ENCODE assay signal across 1 cellular context in genomic region chr9:72839140-72839539, GRCh38.
TF ChIP-seq lines count a peak whose summit lies in the region.

No MANE protein-coding gene starts in this region.

TF ChIP-seq in K562, 482 proteins besides CTCF, POLR2A, EP300 and RAD21 (continued from another document):
- no peak for TF ChIP-seq HBP1 (CRISPR knock-in tag; IDR thresholded peaks at IDR 0.05)
- TF ChIP-seq ZNF384 (IDR thresholded peaks at IDR 0.05; ENCODE audit: low read depth, low read length) = no peak
- no peak for TF ChIP-seq ETV6 (IDR thresholded peaks at IDR 0.05; ENCODE audit: borderline replicate concordance in 1 of 2, low read depth in 2 of 2, low read length in 1 of 2)
- TF ChIP-seq ETV6 (CRISPR knock-in tag; IDR thresholded peaks at IDR 0.05; ENCODE audit: borderline replicate concordance) = no peak
- TF ChIP-seq ZNF12 (CRISPR knock-in tag; IDR thresholded peaks at IDR 0.05) = no peak
- peak; percentile 100 for TF ChIP-seq MAFK (IDR thresholded peaks at IDR 0.05; ENCODE audit: low read length)
- TF ChIP-seq ZNF449 (CRISPR knock-in tag; IDR thresholded peaks at IDR 0.05) = no peak
- TF ChIP-seq PTTG1 (tag; IDR thresholded peaks at IDR 0.05; ENCODE audit: low read depth) = no peak
- peak; percentile 40; the same call in 1 of the 2 replicates for TF ChIP-seq NFE2 (IDR thresholded peaks at IDR 0.05; ENCODE audit: low read depth)
- TF ChIP-seq ZHX1 (conservative IDR thresholded peaks at IDR 0.05; ENCODE audit: low read length) = no peak
- no peak for TF ChIP-seq DIDO1 (tag; IDR thresholded peaks at IDR 0.05; ENCODE audit: low read depth)
- TF ChIP-seq POLR2AphosphoS2 (IDR thresholded peaks at IDR 0.05; ENCODE audit: low read length) = no peak
- TF ChIP-seq ZBTB7A (IDR thresholded peaks at IDR 0.05; ENCODE audit: borderline replicate concordance, control insufficient read depth, low read depth, low read length) = no peak
- TF ChIP-seq, protein P1, sequence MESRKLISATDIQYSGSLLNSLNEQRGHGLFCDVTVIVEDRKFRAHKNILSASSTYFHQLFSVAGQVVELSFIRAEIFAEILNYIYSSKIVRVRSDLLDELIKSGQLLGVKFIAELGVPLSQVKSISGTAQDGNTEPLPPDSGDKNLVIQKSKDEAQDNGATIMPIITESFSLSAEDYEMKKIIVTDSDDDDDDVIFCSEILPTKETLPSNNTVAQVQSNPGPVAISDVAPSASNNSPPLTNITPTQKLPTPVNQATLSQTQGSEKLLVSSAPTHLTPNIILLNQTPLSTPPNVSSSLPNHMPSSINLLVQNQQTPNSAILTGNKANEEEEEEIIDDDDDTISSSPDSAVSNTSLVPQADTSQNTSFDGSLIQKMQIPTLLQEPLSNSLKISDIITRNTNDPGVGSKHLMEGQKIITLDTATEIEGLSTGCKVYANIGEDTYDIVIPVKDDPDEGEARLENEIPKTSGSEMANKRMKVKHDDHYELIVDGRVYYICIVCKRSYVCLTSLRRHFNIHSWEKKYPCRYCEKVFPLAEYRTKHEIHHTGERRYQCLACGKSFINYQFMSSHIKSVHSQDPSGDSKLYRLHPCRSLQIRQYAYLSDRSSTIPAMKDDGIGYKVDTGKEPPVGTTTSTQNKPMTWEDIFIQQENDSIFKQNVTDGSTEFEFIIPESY (CRISPR knock-in tag; IDR thresholded peaks at IDR 0.05) = no peak
- TF ChIP-seq CBFB (CRISPR knock-in tag; IDR thresholded peaks at IDR 0.05) = no peak
- no peak for TF ChIP-seq LCOR (CRISPR knock-in tag; IDR thresholded peaks at IDR 0.05)
- no peak for TF ChIP-seq FOXK2 (conservative IDR thresholded peaks at IDR 0.05 in 1 of 2, IDR thresholded peaks at IDR 0.05 in 1 of 2; ENCODE audit: low read depth in 2 of 2)
- no peak for TF ChIP-seq CTBP1 (IDR thresholded peaks at IDR 0.05; ENCODE audit: borderline replicate concordance)
- TF ChIP-seq ZNF561 (CRISPR knock-in tag; conservative IDR thresholded peaks at IDR 0.05) = no peak
- TF ChIP-seq, protein P2, sequence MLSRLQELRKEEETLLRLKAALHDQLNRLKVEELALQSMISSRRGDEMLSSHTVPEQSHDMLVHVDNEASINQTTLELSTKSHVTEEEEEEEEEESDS (CRISPR knock-in tag; IDR thresholded peaks at IDR 0.05) = no peak
- TF ChIP-seq, protein P3, sequence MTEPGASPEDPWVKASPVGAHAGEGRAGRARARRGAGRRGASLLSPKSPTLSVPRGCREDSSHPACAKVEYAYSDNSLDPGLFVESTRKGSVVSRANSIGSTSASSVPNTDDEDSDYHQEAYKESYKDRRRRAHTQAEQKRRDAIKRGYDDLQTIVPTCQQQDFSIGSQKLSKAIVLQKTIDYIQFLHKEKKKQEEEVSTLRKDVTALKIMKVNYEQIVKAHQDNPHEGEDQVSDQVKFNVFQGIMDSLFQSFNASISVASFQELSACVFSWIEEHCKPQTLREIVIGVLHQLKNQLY (CRISPR knock-in tag; conservative IDR thresholded peaks at IDR 0.05) = no peak
- TF ChIP-seq NR1H2 (CRISPR knock-in tag; IDR thresholded peaks at IDR 0.05) = no peak
- TF ChIP-seq, protein P4, sequence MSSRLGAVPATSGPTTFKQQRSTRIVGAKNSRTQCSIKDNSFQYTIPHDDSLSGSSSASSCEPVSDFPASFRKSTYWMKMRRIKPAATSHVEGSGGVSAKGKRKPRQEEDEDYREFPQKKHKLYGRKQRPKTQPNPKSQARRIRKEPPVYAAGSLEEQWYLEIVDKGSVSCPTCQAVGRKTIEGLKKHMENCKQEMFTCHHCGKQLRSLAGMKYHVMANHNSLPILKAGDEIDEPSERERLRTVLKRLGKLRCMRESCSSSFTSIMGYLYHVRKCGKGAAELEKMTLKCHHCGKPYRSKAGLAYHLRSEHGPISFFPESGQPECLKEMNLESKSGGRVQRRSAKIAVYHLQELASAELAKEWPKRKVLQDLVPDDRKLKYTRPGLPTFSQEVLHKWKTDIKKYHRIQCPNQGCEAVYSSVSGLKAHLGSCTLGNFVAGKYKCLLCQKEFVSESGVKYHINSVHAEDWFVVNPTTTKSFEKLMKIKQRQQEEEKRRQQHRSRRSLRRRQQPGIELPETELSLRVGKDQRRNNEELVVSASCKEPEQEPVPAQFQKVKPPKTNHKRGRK (tag; IDR thresholded peaks at IDR 0.05) = no peak
- no peak for TF ChIP-seq ZNF696 (CRISPR knock-in tag; conservative IDR thresholded peaks at IDR 0.05)
- TF ChIP-seq, protein P5, sequence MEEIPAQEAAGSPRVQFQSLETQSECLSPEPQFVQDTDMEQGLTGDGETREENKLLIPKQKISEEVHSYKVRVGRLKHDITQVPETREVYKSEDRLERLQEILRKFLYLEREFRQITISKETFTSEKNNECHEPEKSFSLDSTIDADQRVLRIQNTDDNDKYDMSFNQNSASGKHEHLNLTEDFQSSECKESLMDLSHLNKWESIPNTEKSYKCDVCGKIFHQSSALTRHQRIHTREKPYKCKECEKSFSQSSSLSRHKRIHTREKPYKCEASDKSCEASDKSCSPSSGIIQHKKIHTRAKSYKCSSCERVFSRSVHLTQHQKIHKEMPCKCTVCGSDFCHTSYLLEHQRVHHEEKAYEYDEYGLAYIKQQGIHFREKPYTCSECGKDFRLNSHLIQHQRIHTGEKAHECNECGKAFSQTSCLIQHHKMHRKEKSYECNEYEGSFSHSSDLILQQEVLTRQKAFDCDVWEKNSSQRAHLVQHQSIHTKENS (CRISPR knock-in tag; IDR thresholded peaks at IDR 0.05) = no peak
- no peak for TF ChIP-seq HCFC1 (IDR thresholded peaks at IDR 0.05; ENCODE audit: low read depth, low read length)
- TF ChIP-seq ZNF324 (CRISPR knock-in tag; IDR thresholded peaks at IDR 0.05) = no peak
- TF ChIP-seq SREBF1 (IDR thresholded peaks at IDR 0.05; ENCODE audit: borderline replicate concordance, low read depth, low read length) = no peak
- TF ChIP-seq, protein P6, sequence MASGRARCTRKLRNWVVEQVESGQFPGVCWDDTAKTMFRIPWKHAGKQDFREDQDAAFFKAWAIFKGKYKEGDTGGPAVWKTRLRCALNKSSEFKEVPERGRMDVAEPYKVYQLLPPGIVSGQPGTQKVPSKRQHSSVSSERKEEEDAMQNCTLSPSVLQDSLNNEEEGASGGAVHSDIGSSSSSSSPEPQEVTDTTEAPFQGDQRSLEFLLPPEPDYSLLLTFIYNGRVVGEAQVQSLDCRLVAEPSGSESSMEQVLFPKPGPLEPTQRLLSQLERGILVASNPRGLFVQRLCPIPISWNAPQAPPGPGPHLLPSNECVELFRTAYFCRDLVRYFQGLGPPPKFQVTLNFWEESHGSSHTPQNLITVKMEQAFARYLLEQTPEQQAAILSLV (tag; IDR thresholded peaks at IDR 0.05) = no peak
- no peak for TF ChIP-seq KDM1A (IDR thresholded peaks at IDR 0.05)
- TF ChIP-seq SIX5 (IDR thresholded peaks at IDR 0.05; ENCODE audit: borderline replicate concordance in 1 of 2, insufficient read depth in 1 of 2, low read depth in 1 of 2, low read length in 2 of 2) = no peak
- no peak for TF ChIP-seq CREB5 (CRISPR knock-in tag; IDR thresholded peaks at IDR 0.05)
- TF ChIP-seq TAF15 (IDR thresholded peaks at IDR 0.05; ENCODE audit: low read depth, low read length) = no peak
- TF ChIP-seq NFE2L1 (tag; IDR thresholded peaks at IDR 0.05; ENCODE audit: borderline replicate concordance, low read depth) = peak; percentile 35; the same call in 1 of the 2 replicates
- TF ChIP-seq MAFG (tag; conservative IDR thresholded peaks at IDR 0.05) = peak; percentile 94
- TF ChIP-seq NR3C1 (CRISPR knock-in tag; IDR thresholded peaks at IDR 0.05) = no peak
- no peak for TF ChIP-seq MEF2D (tag; conservative IDR thresholded peaks at IDR 0.05; ENCODE audit: low read depth)
- no peak for TF ChIP-seq TCF7 (IDR thresholded peaks at IDR 0.05; ENCODE audit: borderline replicate concordance)
- no peak for TF ChIP-seq POLR2G (IDR thresholded peaks at IDR 0.05; ENCODE audit: low read depth, low read length)
- TF ChIP-seq NR2C1 (IDR thresholded peaks at IDR 0.05) = no peak
- TF ChIP-seq NR2C1 (tag; IDR thresholded peaks at IDR 0.05) = no peak
- no peak for TF ChIP-seq GABPB2 (CRISPR knock-in tag; conservative IDR thresholded peaks at IDR 0.05)
- TF ChIP-seq MAFF (IDR thresholded peaks at IDR 0.05; ENCODE audit: low read length) = peak; percentile 99
- TF ChIP-seq MECOM (CRISPR knock-in tag; IDR thresholded peaks at IDR 0.05) = no peak
- peak; percentile 97 for TF ChIP-seq ZNF316 (IDR thresholded peaks at IDR 0.05)
- no peak for TF ChIP-seq BRD4 (IDR thresholded peaks at IDR 0.05)
- no peak for TF ChIP-seq PREB (CRISPR knock-in tag; IDR thresholded peaks at IDR 0.05)
- no peak for TF ChIP-seq ID3 (CRISPR knock-in tag; IDR thresholded peaks at IDR 0.05)
- no peak for TF ChIP-seq ID3 (tag; IDR thresholded peaks at IDR 0.05)
